ENCODE assay signal across 13 cellular contexts in genomic region chrX:44828008-44828605, GRCh38. TPM values are rescaled to one million over a fixed set of nuclear protein-coding genes. Genes with fewer than 3 reads are reported as not detected.
DNase-seq lines count a peak whose midpoint lies in the region; ATAC-seq and TF ChIP-seq lines count a peak whose summit lies in the region.
"Had no signal": no experiment of that assay in that cellular context is flagged by ENCODE, and none has a peak within 500 bp of the region (broad histone marks: within the 10 kb centered on the region; RNA-seq: fewer than 3 reads in every experiment).

No MANE protein-coding gene starts in this region.

- H3K9me3 ChIP-seq in PC-3 (ENCODE audit: low read length) (no peaks in the 10 kb centered on the region), psoas muscle (no peaks in the 10 kb centered on the region), T-helper 17 cell (ENCODE audit: control insufficient read depth, low read length, poor library complexity, severe bottlenecking) (no peaks in the 10 kb centered on the region)
- H3K9me3 ChIP-seq: ascending aorta had no signal

- intact Hi-C loops in PC-3 (cut with micrococcal nuclease) (loop anchor here (1.0 to 10.0 kb wide), 2 partner anchors 42 to 143 kb away; no protein-coding TSS in a partner anchor), psoas muscle (cut with DNase I) (no loop called here), lower leg skin (cut with DNase I; ENCODE audit: low total_unique reads) (no loop called here)

- H3K4me1 Mint-ChIP-seq in T-helper 17 cell, result no peaks in the 10 kb centered on the region

- H3K27me3 ChIP-seq in PC-3 (ENCODE audit: low read length) (no peaks in the 10 kb centered on the region), psoas muscle (ENCODE audit: insufficient read depth in 3 of 3, low read length in 2 of 3) (no peaks in the 10 kb centered on the region)
- H3K27me3 ChIP-seq: ascending aorta had no signal

- no peak overlapping the region; the same call in 1 of the 2 replicates for H2AFZ ChIP-seq in PC-3 (ENCODE audit: low read length)

- no peaks in the 10 kb centered on the region for H3K27me3 Mint-ChIP-seq in T-helper 17 cell

- no peak for TF ChIP-seq POLR2A in lower leg skin (IDR thresholded peaks at IDR 0.05)

- H3K9ac ChIP-seq in PC-3 (ENCODE audit: low read length), result 0 out of 2 replicates have a peak overlapping the region, but pooled peaks have one; percentile 4

- H3K4me3 ChIP-seq in PC-3 (ENCODE audit: low read length), result no peak overlapping the region
- no peak overlapping the region for H3K4me3 ChIP-seq in psoas muscle
- no peak overlapping the region for H3K4me3 ChIP-seq in lower leg skin (ENCODE audit: low read depth, poor library complexity, severe bottlenecking)
- H3K4me3 ChIP-seq: ascending aorta had no signal

- peak; percentile 22 for DNase-seq in H4 (ENCODE audit: low spot score)
- DNase-seq in PC-3, result peak; percentile 94
- DNase-seq in epidermal melanocyte (ENCODE audit: insufficient read length, low spot score), result peak; percentile 10
- DNase-seq in psoas muscle, result peak in 1 of 2 donors; percentile 17
- DNase-seq in stimulated activated CD4-positive, alpha-beta T cell treated with anti-CD3 and anti-CD28 coated beads, Interleukin-4, amount 100 ng/mL, for 1 hour, result no peak
- DNase-seq in T-helper 17 cell, result no peak
- no peak for DNase-seq in lower leg skin (ENCODE audit: low spot score in 2 of 2)
- DNase-seq: mesendoderm, NCI-H526 treated with DMSO at 0.1 percent for 48 hours, T-helper 9 cell had no signal

- 63 to 72% (median 69%) methylated on average over 4 of the region's 4 CpGs for WGBS in psoas muscle, 3 donors
- WGBS in lower leg skin, 2 donors, result 44 to 53% methylated on average over 4 of the region's 4 CpGs

- POLR2A ChIA-PET in PC-3 (lab: Charles Lee; ENCODE audit: unreplicated experiment), result interaction anchor here (0.6 kb wide), 1 partner anchor 15 kb away, joined by 3 read pairs; no protein-coding TSS in a partner anchor

- no peaks in the 10 kb centered on the region for H3K36me3 Mint-ChIP-seq in T-helper 17 cell (ENCODE audit: low read depth)

- H4K20me1 ChIP-seq in PC-3 (ENCODE audit: low read length), result no peaks in the 10 kb centered on the region

- no peaks in the 10 kb centered on the region for H3K79me2 ChIP-seq in PC-3 (ENCODE audit: low read length)

- no peak for TF ChIP-seq CTCF in PC-3 (conservative IDR thresholded peaks at IDR 0.05; ENCODE audit: low read depth, low read length)
- no peak for TF ChIP-seq CTCF in psoas muscle (IDR thresholded peaks at IDR 0.05)
- TF ChIP-seq CTCF in lower leg skin (IDR thresholded peaks at IDR 0.05), result no peak

- no peaks in the 10 kb centered on the region for H3K9me2 ChIP-seq in PC-3 (replicated peaks; ENCODE audit: low read length)

- CTCF ChIA-PET in PC-3 (lab: Charles Lee), result no interaction called here

- H3K36me3 ChIP-seq in PC-3 (ENCODE audit: low read depth, low read length), result no peaks in the 10 kb centered on the region
- H3K36me3 ChIP-seq in psoas muscle (ENCODE audit: insufficient read depth in 1 of 2, low read depth in 1 of 2), result no peaks in the 10 kb centered on the region
- H3K36me3 ChIP-seq: ascending aorta had no signal

- H3K4me2 ChIP-seq in PC-3 (ENCODE audit: low read length), result peak overlapping the region; percentile 73

- ATAC-seq in PC-3, result peak; percentile 99
- ATAC-seq in psoas muscle, result peak; percentile 67 to 87 (median 80)
- no peak for ATAC-seq in HG03571 (IDR thresholded peaks at IDR 0.05; ENCODE audit: unreplicated experiment)
- ATAC-seq in T-helper 17 cell, result no peak

- H3K27ac ChIP-seq in PC-3 (ENCODE audit: low read length) (peak overlapping the region; percentile 53), psoas muscle (no peak overlapping the region)
- H3K27ac ChIP-seq: ascending aorta had no signal

- H3K4me1 ChIP-seq in PC-3 (ENCODE audit: insufficient read depth, low read length) (peaks cover 12% of the 10 kb centered on the region), psoas muscle (peaks cover 5% of the 10 kb centered on the region)
- H3K4me1 ChIP-seq: ascending aorta had no signal

- BruUV-seq in PC-3 (replicated peaks; lab: Mats Ljungman, UMichigan), result no TSS peak

- H3K27ac Mint-ChIP-seq in T-helper 17 cell, result no peak overlapping the region

- no peak overlapping the region for H3K4me3 Mint-ChIP-seq in T-helper 17 cell

- no peaks in the 10 kb centered on the region for H3F3A ChIP-seq in PC-3 (ENCODE audit: low read length, unreplicated experiment)

RNA-seq across cellular contexts. Expression of gene DUSP21, which starts 15.7 kb away (rescaled TPM):
- not detected in 2 replicates for total RNA-seq in H4 (2014; rRNA removed; shearing (Covaris generic))
- total RNA-seq in PC-3 (2014; rRNA removed) (not detected in 2 replicates), psoas muscle (not detected), T-helper 17 cell (not detected), lower leg skin (not detected)
- not detected for polyA plus RNA-seq in psoas muscle
- total RNA-seq: ascending aorta, skeletal muscle tissue had no signal

RNA-seq across cellular contexts. Expression of gene KDM6A, which starts 44.9 kb away (rescaled TPM):
- total RNA-seq in H4 (2014; rRNA removed; shearing (Covaris generic)), result 8.3 and 15.5 TPM in 2 replicates
- total RNA-seq in PC-3 (2014; rRNA removed), result 27.2 and 31.3 TPM in 2 replicates
- 10 to 100 TPM; 13.2 to 21.3 (median 15.9) TPM for total RNA-seq in psoas muscle
- polyA plus RNA-seq in psoas muscle, result 1 to 10 TPM; 3.6 to 6.9 (median 6.4) TPM
- 10 to 100 TPM; 53.9 to 60.7 TPM for total RNA-seq in T-helper 17 cell
- 10 to 100 TPM; 30.3 to 88.2 (median 43.7) TPM for total RNA-seq in lower leg skin

Comparison
In these comparisons a context has a peak if more than half of its experiments do, and no peak if none do; other contexts are left out.
1. DNase-seq: peak in H4 (single experiment), PC-3 (single experiment) and epidermal melanocyte (single experiment); none in stimulated activated CD4-positive, alpha-beta T cell treated with anti-CD3 and anti-CD28 coated beads, Interleukin-4, amount 100 ng/mL, for 1 hour (single experiment), T-helper 17 cell (0 of 3) and lower leg skin (0 of 2).
2. ATAC-seq: peak in PC-3 (single experiment) and psoas muscle (4 of 4); none in HG03571 (single experiment) and T-helper 17 cell (single experiment).